ENCODE assay signal across 11 cellular contexts in genomic region chr12:89521348-89522238, GRCh38. TPM values are rescaled to one million over a fixed set of nuclear protein-coding genes. Genes with fewer than 3 reads are reported as not detected.
DNase-seq lines count a peak whose midpoint lies in the region; ATAC-seq, FAIRE-seq and TF ChIP-seq lines count a peak whose summit lies in the region.
"Had no signal": no experiment of that assay in that cellular context is flagged by ENCODE, and none has a peak within 500 bp of the region (broad histone marks: within the 10 kb centered on the region; RNA-seq: fewer than 3 reads in every experiment).

No MANE protein-coding gene starts in this region.

- H3K4me3 ChIP-seq in CD8-positive, alpha-beta memory T cell (ENCODE audit: low read length), result no peak overlapping the region
- H3K4me3 ChIP-seq in NB4 (ENCODE audit: low read depth, low read length), result peak overlapping the region; percentile 16
- no peak overlapping the region for H3K4me3 ChIP-seq in WERI-Rb-1 (ENCODE audit: low read depth, low read length)

- H3K27me3 Mint-ChIP-seq in CD8-positive, alpha-beta memory T cell, result no peaks in the 10 kb centered on the region
- no peaks in the 10 kb centered on the region for H3K27me3 Mint-ChIP-seq in central memory CD8-positive, alpha-beta T cell
- no peaks in the 10 kb centered on the region for H3K27me3 Mint-ChIP-seq in natural killer cell (ENCODE audit: low read depth in 2 of 2)

- intact Hi-C loops in natural killer cell (cut with micrococcal nuclease), result no loop called here

- peak overlapping the region; percentile 61 to 82 (median 71) for H3K4me3 Mint-ChIP-seq in CD8-positive, alpha-beta memory T cell
- H3K4me3 Mint-ChIP-seq in central memory CD8-positive, alpha-beta T cell, result peak overlapping the region; percentile 47
- H3K4me3 Mint-ChIP-seq in natural killer cell, result peak overlapping the region; percentile 77

- H3K36me3 Mint-ChIP-seq in CD8-positive, alpha-beta memory T cell, result peaks cover 9 to 36% (median 11%) of the 10 kb centered on the region in 3 donors
- H3K36me3 Mint-ChIP-seq in central memory CD8-positive, alpha-beta T cell (ENCODE audit: insufficient read depth), result peaks cover 31% of the 10 kb centered on the region
- H3K36me3 Mint-ChIP-seq in natural killer cell, result no peaks in the 10 kb centered on the region

- POLR2A ChIA-PET in CD8-positive, alpha-beta memory T cell (lab: Charles Lee), result no interaction called here

- TF ChIP-seq CTCF in NB4 (IDR thresholded peaks at IDR 0.05; ENCODE audit: low read depth, low read length) (no peak), natural killer cell (IDR thresholded peaks at IDR 0.05) (no peak), WERI-Rb-1 (IDR thresholded peaks at IDR 0.05; ENCODE audit: low read depth, low read length) (no peak)

- DNase-seq in CD8-positive, alpha-beta memory T cell, result no peak
- DNase-seq in NB4 (ENCODE audit: low read depth) (no peak), natural killer cell (no peak), UCSD-AML1 (lab: John Stamatoyannopoulos, UW; ENCODE audit: unreplicated experiment) (no peak), WERI-Rb-1 (no peak), frontal cortex (ENCODE audit: low spot score in 2 of 2) (no peak)
- no peak for DNase-seq in central memory CD8-positive, alpha-beta T cell (ENCODE audit: low spot score in 2 of 2)
- DNase-seq: midbrain; stimulated activated CD4-positive, alpha-beta T cell treated with anti-CD3 and anti-CD28 coated beads, Interleukin-4, amount 100 ng/mL, for 24 hours; T1000 had no signal

- no peaks in the 10 kb centered on the region for H3K9me3 ChIP-seq in CD8-positive, alpha-beta memory T cell (ENCODE audit: low read length)
- no peaks in the 10 kb centered on the region for H3K9me3 ChIP-seq in WERI-Rb-1 (ENCODE audit: severe bottlenecking)

- CTCF ChIA-PET in CD8-positive, alpha-beta memory T cell (lab: Charles Lee), result interaction anchor here (0.7 to 1.1 kb wide), 3 partner anchors 9 to 501 kb away, joined by 3 to 4 read pairs (median 3); no protein-coding TSS in a partner anchor

- peaks cover 55 to 77% (median 72%) of the 10 kb centered on the region in 3 donors for H3K4me1 Mint-ChIP-seq in CD8-positive, alpha-beta memory T cell
- H3K4me1 Mint-ChIP-seq in central memory CD8-positive, alpha-beta T cell, result peaks cover 44% of the 10 kb centered on the region
- H3K4me1 Mint-ChIP-seq in natural killer cell, result peaks cover 46 to 48% of the 10 kb centered on the region in 2 donors

- H3K27ac ChIP-seq in CD8-positive, alpha-beta memory T cell (ENCODE audit: low read depth, low read length), result no peak overlapping the region
- H3K27ac ChIP-seq in WERI-Rb-1, result no peak overlapping the region

- TF ChIP-seq POLR2A in NB4 (IDR thresholded peaks at IDR 0.05; ENCODE audit: extremely low read depth, insufficient read length), result no peak

- H3K4me1 ChIP-seq in CD8-positive, alpha-beta memory T cell (ENCODE audit: insufficient read depth, low read length), result peaks cover 43% of the 10 kb centered on the region

- no peak for FAIRE-seq in frontal cortex (lab: Jason Lieb, UNC)

- no peaks in the 10 kb centered on the region for H3K9me3 Mint-ChIP-seq in CD8-positive, alpha-beta memory T cell
- H3K9me3 Mint-ChIP-seq in central memory CD8-positive, alpha-beta T cell, result no peaks in the 10 kb centered on the region
- H3K9me3 Mint-ChIP-seq in natural killer cell, result no peaks in the 10 kb centered on the region

- peak overlapping the region; percentile 2 to 64 (median 27) for H3K27ac Mint-ChIP-seq in CD8-positive, alpha-beta memory T cell
- H3K27ac Mint-ChIP-seq in central memory CD8-positive, alpha-beta T cell (ENCODE audit: low read depth), result no peak overlapping the region
- H3K27ac Mint-ChIP-seq in natural killer cell, result peak overlapping the region; percentile 79 to 93

- no peak for ATAC-seq in central memory CD8-positive, alpha-beta T cell (replicated peaks; ENCODE audit: extremely low read depth, poor library complexity, severe bottlenecking)
- ATAC-seq in natural killer cell (no peak), GM19397 (IDR thresholded peaks at IDR 0.05; ENCODE audit: unreplicated experiment) (no peak)

- no peaks in the 10 kb centered on the region for H3K27me3 ChIP-seq in CD8-positive, alpha-beta memory T cell (ENCODE audit: insufficient read depth, low read length, poor library complexity, severe bottlenecking)
- H3K27me3 ChIP-seq in WERI-Rb-1 (ENCODE audit: insufficient read depth, low read depth, severe bottlenecking), result no peaks in the 10 kb centered on the region

- H3K36me3 ChIP-seq in CD8-positive, alpha-beta memory T cell (ENCODE audit: insufficient read depth, low read length), result no peaks in the 10 kb centered on the region
- peaks cover 20% of the 10 kb centered on the region for H3K36me3 ChIP-seq in WERI-Rb-1

RNA-seq across cellular contexts. Expression of gene GALNT4, which starts 3.0 kb away (rescaled TPM):
- total RNA-seq in CD8-positive, alpha-beta memory T cell, result 1 to 10 TPM; 5.8 to 6.5 TPM
- 5.3 TPM for polyA plus RNA-seq in CD8-positive, alpha-beta memory T cell
- total RNA-seq in natural killer cell (10 to 100 TPM; 14.3 to 19.9 (median 18.7) TPM), frontal cortex (3.3 TPM)

RNA-seq across cellular contexts. Expression of gene POC1B, which starts 4.3 kb away (rescaled TPM):
- 10 to 100 TPM; 21.8 to 22.6 TPM for total RNA-seq in CD8-positive, alpha-beta memory T cell
- 38.9 TPM for polyA plus RNA-seq in CD8-positive, alpha-beta memory T cell
- total RNA-seq in natural killer cell (10 to 100 TPM; 29.8 to 40.9 (median 38.0) TPM), frontal cortex (93.8 TPM)
